Comparison of ENCODE assay signal across 17 cellular contexts in the genomic region with DNA sequence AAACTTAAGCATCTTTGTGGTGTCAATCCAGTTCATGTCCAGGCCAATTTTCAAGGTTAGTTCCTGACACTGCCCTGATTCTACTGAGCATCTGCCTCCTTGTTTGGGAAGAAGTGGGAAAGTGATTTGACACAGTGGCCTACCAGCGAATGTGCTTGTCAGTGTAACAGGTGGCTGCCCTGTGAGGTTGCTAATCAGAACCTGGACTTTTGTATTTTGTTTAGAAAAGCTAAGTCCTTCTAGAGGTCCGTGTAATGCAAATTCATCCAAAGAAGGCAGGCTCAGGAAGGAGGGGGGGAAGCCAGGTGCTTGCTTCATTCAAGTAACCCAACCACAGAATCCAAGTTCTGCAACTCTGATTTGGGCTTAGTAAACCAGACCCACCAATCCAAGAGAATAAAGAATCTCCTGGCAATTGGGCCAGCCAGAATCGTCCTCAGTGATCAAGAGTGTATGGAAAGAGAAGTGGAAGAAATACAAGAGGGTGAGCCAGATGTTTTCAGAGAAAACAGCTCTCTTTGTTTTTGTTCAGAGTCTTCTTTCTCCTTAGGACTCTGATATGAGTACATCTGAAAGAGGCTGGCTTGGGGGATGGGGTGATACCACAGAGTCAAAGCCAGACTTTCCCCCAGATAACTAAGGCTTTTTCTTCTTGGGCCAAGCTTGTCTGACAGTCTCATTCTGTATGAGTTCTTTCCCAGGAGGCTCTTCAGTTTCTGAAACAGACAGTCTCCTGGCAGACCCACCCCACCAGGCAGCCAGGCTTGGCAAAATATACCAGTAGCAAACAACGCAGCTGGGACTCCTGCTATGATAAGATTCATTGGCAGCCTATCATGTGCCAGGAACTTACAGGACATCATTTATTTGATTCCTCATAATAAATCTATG.
DNase-seq lines count a peak whose midpoint lies in the region; ATAC-seq and TF ChIP-seq lines count a peak whose summit lies in the region.
"Had no signal": no experiment of that assay in that cellular context is flagged by ENCODE, and none has a peak within 500 bp of the region (broad histone marks: within the 10 kb centered on the region; RNA-seq: fewer than 3 reads in every experiment).

No MANE protein-coding gene starts in this region.

- intact Hi-C loops in left ventricle myocardium superior (cut with micrococcal nuclease) = no loop called here
- intact Hi-C loops in psoas muscle (cut with DNase I) = loop anchor here in 1 of 2 donors (10.0 kb wide), 1 partner anchor 91 kb away; no protein-coding TSS in a partner anchor

- no peaks in the 10 kb centered on the region for H3K27me3 ChIP-seq in BLaER1 treated with 17β-estradiol and CSF1 and Interleukin-3, amounts not matched to agents 10 nM and 100 nM
- H3K27me3 ChIP-seq in psoas muscle (ENCODE audit: insufficient read depth in 3 of 3, low read length in 2 of 3) = no peaks in the 10 kb centered on the region
- H3K27me3 ChIP-seq: colonic mucosa had no signal

- peak overlapping the region in 2 of 11 experiments; percentile 8 to 10; a peak in 2 of 22 replicates for H3K9ac ChIP-seq in BLaER1 treated with 17β-estradiol and CSF1 and Interleukin-3, amounts not matched to agents 10 nM and 100 nM

- no peaks in the 10 kb centered on the region for H3K36me3 Mint-ChIP-seq in brain
- H3K36me3 Mint-ChIP-seq in stimulated activated effector memory CD8-positive, alpha-beta T cell treated with anti-CD3 and anti-CD28 coated beads, Interleukin-12 subunit alpha, Interleukin-12 subunit beta, amount 100 ng/mL, for 72 hours = no peaks in the 10 kb centered on the region

- H4K20me1 ChIP-seq in BLaER1 treated with 17β-estradiol and CSF1 and Interleukin-3, amounts not matched to agents 10 nM and 100 nM = no peaks in the 10 kb centered on the region

- 30 to 39% (median 33%) methylated on average over 4 of the region's 4 CpGs for WGBS in psoas muscle, 3 donors

- DNase-seq in left ventricle myocardium superior = peak; percentile 77
- DNase-seq in psoas muscle = peak; percentile 51 to 70
- no peak for DNase-seq in DMS79 treated with DMSO at 0.1 percent for 48 hours (lab: John Stamatoyannopoulos, UW)
- no peak for DNase-seq in NCI-H2196 treated with DMSO at 0.1 percent for 48 hours (lab: John Stamatoyannopoulos, UW; ENCODE audit: unreplicated experiment)
- DNase-seq in stimulated activated effector memory CD8-positive, alpha-beta T cell treated with anti-CD3 and anti-CD28 coated beads, Interleukin-12 subunit alpha, Interleukin-12 subunit beta, amount 100 ng/mL, for 72 hours (ENCODE audit: low spot score in 2 of 2) = no peak
- no peak for DNase-seq in dedifferentiated amniotic fluid mesenchymal stem cell (ENCODE audit: extremely low spot score)
- DNase-seq: activated CD4-positive, alpha-beta T cell treated with anti-CD3 and anti-CD28 coated beads, Interleukin-2, amount 50 U/mL, for 48 hours; activated naive CD8-positive, alpha-beta T cell treated with anti-CD3 and anti-CD28 coated beads, Interleukin-2, amount 50 U/mL, for 24 hours; colonic mucosa; COR-L47; NCI-H1417; NCI-H524; PC-3; trophoblast cell had no signal

- peaks cover 6% of the 10 kb centered on the region for H3K27me3 Mint-ChIP-seq in brain
- H3K27me3 Mint-ChIP-seq: activated naive CD8-positive, alpha-beta T cell treated with anti-CD3 and anti-CD28 coated beads, Interleukin-2, amount 50 U/mL, for 24 hours had no signal

- H3K4me2 ChIP-seq in BLaER1 treated with 17β-estradiol and CSF1 and Interleukin-3, amounts not matched to agents 10 nM and 100 nM = peak overlapping the region in 8 of 11 experiments; percentile 35 to 59 (median 48); a peak in 16 of 22 replicates

- H3K36me3 ChIP-seq in BLaER1 treated with 17β-estradiol and CSF1 and Interleukin-3, amounts not matched to agents 10 nM and 100 nM = peaks cover 0 to 6% (median 0%) of the 10 kb centered on the region in 11 experiments; a peak in 2 of 22 replicates
- H3K36me3 ChIP-seq in psoas muscle (ENCODE audit: insufficient read depth in 1 of 2, low read depth in 1 of 2) = no peaks in the 10 kb centered on the region
- H3K36me3 ChIP-seq: colonic mucosa had no signal

- peaks cover 0 to 50% (median 28%) of the 10 kb centered on the region in 11 experiments; a peak in 14 of 22 replicates for H3K9me3 ChIP-seq in BLaER1 treated with 17β-estradiol and CSF1 and Interleukin-3, amounts not matched to agents 10 nM and 100 nM (replicated peaks in 1 of 11)
- H3K9me3 ChIP-seq in psoas muscle = no peaks in the 10 kb centered on the region
- H3K9me3 ChIP-seq: colonic mucosa had no signal

- TF ChIP-seq CTCF in brain (conservative IDR thresholded peaks at IDR 0.05) (no peak), psoas muscle (IDR thresholded peaks at IDR 0.05) (no peak)

- H3K4me1 Mint-ChIP-seq in brain = peaks cover 30% of the 10 kb centered on the region
- no peaks in the 10 kb centered on the region for H3K4me1 Mint-ChIP-seq in stimulated activated effector memory CD8-positive, alpha-beta T cell treated with anti-CD3 and anti-CD28 coated beads, Interleukin-12 subunit alpha, Interleukin-12 subunit beta, amount 100 ng/mL, for 72 hours
- H3K4me1 Mint-ChIP-seq: activated naive CD8-positive, alpha-beta T cell treated with anti-CD3 and anti-CD28 coated beads, Interleukin-2, amount 50 U/mL, for 24 hours had no signal

- no peak overlapping the region for H3K4me3 Mint-ChIP-seq in brain
- H3K4me3 Mint-ChIP-seq in stimulated activated effector memory CD8-positive, alpha-beta T cell treated with anti-CD3 and anti-CD28 coated beads, Interleukin-12 subunit alpha, Interleukin-12 subunit beta, amount 100 ng/mL, for 72 hours = no peak overlapping the region
- H3K4me3 Mint-ChIP-seq: activated naive CD8-positive, alpha-beta T cell treated with anti-CD3 and anti-CD28 coated beads, Interleukin-2, amount 50 U/mL, for 24 hours had no signal

- peaks cover 0 to 3% (median 0%) of the 10 kb centered on the region in 5 experiments for H3K9me3 Mint-ChIP-seq in brain
- H3K9me3 Mint-ChIP-seq in stimulated activated effector memory CD8-positive, alpha-beta T cell treated with anti-CD3 and anti-CD28 coated beads, Interleukin-12 subunit alpha, Interleukin-12 subunit beta, amount 100 ng/mL, for 72 hours = no peaks in the 10 kb centered on the region

- no peak overlapping the region for H3K4me3 ChIP-seq in BLaER1 treated with 17β-estradiol and CSF1 and Interleukin-3, amounts not matched to agents 10 nM and 100 nM
- H3K4me3 ChIP-seq in psoas muscle = no peak overlapping the region
- H3K4me3 ChIP-seq: colonic mucosa had no signal

- peak overlapping the region in 3 of 5 experiments; percentile 10 to 56 (median 26) for H3K27ac Mint-ChIP-seq in brain
- no peak overlapping the region for H3K27ac Mint-ChIP-seq in stimulated activated effector memory CD8-positive, alpha-beta T cell treated with anti-CD3 and anti-CD28 coated beads, Interleukin-12 subunit alpha, Interleukin-12 subunit beta, amount 100 ng/mL, for 72 hours
- H3K27ac Mint-ChIP-seq: activated naive CD8-positive, alpha-beta T cell treated with anti-CD3 and anti-CD28 coated beads, Interleukin-2, amount 50 U/mL, for 24 hours had no signal

- peaks cover 0 to 42% (median 27%) of the 10 kb centered on the region in 10 experiments; a peak in 15 of 20 replicates for H3K4me1 ChIP-seq in BLaER1 treated with 17β-estradiol and CSF1 and Interleukin-3, amounts not matched to agents 10 nM and 100 nM
- peaks cover 10% of the 10 kb centered on the region for H3K4me1 ChIP-seq in psoas muscle
- H3K4me1 ChIP-seq: colonic mucosa had no signal

- peak overlapping the region in 4 of 11 experiments; percentile 2 to 35 (median 8); a peak in 4 of 22 replicates for H3K27ac ChIP-seq in BLaER1 treated with 17β-estradiol and CSF1 and Interleukin-3, amounts not matched to agents 10 nM and 100 nM
- H3K27ac ChIP-seq in psoas muscle = no peak overlapping the region
- H3K27ac ChIP-seq: colonic mucosa had no signal

- peak; percentile 95 for ATAC-seq in left ventricle myocardium superior
- peak in 3 of 4 donors; percentile 51 to 82 (median 62) for ATAC-seq in psoas muscle
- no peak for ATAC-seq in stimulated activated effector memory CD8-positive, alpha-beta T cell treated with anti-CD3 and anti-CD28 coated beads, Interleukin-12 subunit alpha, Interleukin-12 subunit beta, amount 100 ng/mL, for 72 hours
- ATAC-seq: activated naive CD8-positive, alpha-beta T cell treated with anti-CD3 and anti-CD28 coated beads, Interleukin-2, amount 50 U/mL, for 24 hours; PC-3; SK-N-SH treated with all-trans-retinoic acid at 6 μM for 48 hours had no signal

Comparison
In these comparisons a context has a peak if more than half of its experiments do, and no peak if none do; other contexts are left out.
1. DNase-seq: peak in left ventricle myocardium superior (single experiment) and psoas muscle (2 of 2); none in DMS79 treated with DMSO at 0.1 percent for 48 hours (single experiment), NCI-H2196 treated with DMSO at 0.1 percent for 48 hours (single experiment), stimulated activated effector memory CD8-positive, alpha-beta T cell treated with anti-CD3 and anti-CD28 coated beads, Interleukin-12 subunit alpha, Interleukin-12 subunit beta, amount 100 ng/mL, for 72 hours (0 of 2) and dedifferentiated amniotic fluid mesenchymal stem cell (single experiment).